Comparison of ENCODE assay signal across 1 cellular context in the genomic region with DNA sequence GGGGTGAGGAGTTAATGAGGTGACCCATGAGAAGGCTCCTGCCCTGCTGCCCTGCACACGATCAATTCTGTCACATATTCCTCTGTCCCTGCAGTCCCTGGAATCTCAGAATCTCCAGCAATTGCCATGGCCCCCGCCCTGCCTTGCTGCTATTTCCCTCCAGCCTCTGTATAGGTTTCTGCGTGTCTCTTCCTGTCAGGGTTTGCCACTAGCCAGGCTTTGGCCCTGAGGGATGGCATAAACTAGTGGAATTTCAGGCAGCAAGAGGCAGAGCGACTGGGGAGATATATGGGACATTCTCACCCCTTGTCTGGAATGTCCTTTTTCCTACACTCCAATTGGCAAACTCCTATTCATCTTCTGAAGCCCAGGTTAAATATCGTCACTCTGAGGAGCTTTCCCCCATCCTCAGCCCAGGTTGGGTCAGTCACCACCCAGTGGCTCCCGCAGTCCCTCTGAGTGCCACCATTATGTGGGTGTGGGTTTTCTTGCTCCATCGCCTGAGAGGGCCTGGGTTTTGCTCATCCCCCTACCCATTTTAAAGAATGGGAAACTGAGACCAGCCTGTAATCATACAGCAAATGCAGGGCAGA.
TF ChIP-seq lines count a peak whose summit lies in the region.

No MANE protein-coding gene starts in this region.

TF ChIP-seq in K562, 482 proteins besides CTCF, POLR2A, EP300 and RAD21:
- TF ChIP-seq, protein P1, sequence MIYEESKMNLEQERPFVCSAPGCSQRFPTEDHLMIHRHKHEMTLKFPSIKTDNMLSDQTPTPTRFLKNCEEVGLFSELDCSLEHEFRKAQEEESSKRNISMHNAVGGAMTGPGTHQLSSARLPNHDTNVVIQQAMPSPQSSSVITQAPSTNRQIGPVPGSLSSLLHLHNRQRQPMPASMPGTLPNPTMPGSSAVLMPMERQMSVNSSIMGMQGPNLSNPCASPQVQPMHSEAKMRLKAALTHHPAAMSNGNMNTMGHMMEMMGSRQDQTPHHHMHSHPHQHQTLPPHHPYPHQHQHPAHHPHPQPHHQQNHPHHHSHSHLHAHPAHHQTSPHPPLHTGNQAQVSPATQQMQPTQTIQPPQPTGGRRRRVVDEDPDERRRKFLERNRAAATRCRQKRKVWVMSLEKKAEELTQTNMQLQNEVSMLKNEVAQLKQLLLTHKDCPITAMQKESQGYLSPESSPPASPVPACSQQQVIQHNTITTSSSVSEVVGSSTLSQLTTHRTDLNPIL (CRISPR knock-in tag; IDR thresholded peaks at IDR 0.05) = no peak
- TF ChIP-seq ZBTB1 (CRISPR knock-in tag; IDR thresholded peaks at IDR 0.05; ENCODE audit: borderline replicate concordance, low read depth) = no peak
- peak; percentile 43; the same call in 1 of the 2 replicates for TF ChIP-seq BCOR (IDR thresholded peaks at IDR 0.05)
- TF ChIP-seq, protein P2, sequence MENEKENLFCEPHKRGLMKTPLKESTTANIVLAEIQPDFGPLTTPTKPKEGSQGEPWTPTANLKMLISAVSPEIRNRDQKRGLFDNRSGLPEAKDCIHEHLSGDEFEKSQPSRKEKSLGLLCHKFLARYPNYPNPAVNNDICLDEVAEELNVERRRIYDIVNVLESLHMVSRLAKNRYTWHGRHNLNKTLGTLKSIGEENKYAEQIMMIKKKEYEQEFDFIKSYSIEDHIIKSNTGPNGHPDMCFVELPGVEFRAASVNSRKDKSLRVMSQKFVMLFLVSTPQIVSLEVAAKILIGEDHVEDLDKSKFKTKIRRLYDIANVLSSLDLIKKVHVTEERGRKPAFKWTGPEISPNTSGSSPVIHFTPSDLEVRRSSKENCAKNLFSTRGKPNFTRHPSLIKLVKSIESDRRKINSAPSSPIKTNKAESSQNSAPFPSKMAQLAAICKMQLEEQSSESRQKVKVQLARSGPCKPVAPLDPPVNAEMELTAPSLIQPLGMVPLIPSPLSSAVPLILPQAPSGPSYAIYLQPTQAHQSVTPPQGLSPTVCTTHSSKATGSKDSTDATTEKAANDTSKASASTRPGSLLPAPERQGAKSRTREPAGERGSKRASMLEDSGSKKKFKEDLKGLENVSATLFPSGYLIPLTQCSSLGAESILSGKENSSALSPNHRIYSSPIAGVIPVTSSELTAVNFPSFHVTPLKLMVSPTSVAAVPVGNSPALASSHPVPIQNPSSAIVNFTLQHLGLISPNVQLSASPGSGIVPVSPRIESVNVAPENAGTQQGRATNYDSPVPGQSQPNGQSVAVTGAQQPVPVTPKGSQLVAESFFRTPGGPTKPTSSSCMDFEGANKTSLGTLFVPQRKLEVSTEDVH (IDR thresholded peaks at IDR 0.05; ENCODE audit: low read depth, partially characterized antibody) = no peak
- no peak for TF ChIP-seq TCFL5 (CRISPR knock-in tag; conservative IDR thresholded peaks at IDR 0.05)
- TF ChIP-seq CEBPG (CRISPR knock-in tag; IDR thresholded peaks at IDR 0.05) = no peak
- TF ChIP-seq CEBPG (tag; conservative IDR thresholded peaks at IDR 0.05 in 1 of 2, IDR thresholded peaks at IDR 0.05 in 1 of 2) = no peak
- TF ChIP-seq POLR2AphosphoS2 (IDR thresholded peaks at IDR 0.05; ENCODE audit: low read length) = no peak
- no peak for TF ChIP-seq PYGO2 (tag; IDR thresholded peaks at IDR 0.05)
- no peak for TF ChIP-seq SPI1 (IDR thresholded peaks at IDR 0.05; ENCODE audit: borderline replicate concordance, low read depth, low read length)
- no peak for TF ChIP-seq TARDBP (IDR thresholded peaks at IDR 0.05)
- no peak for TF ChIP-seq ATF1 (CRISPR knock-in tag; IDR thresholded peaks at IDR 0.05)
- no peak for TF ChIP-seq ATF1 (tag; IDR thresholded peaks at IDR 0.05)
- no peak for TF ChIP-seq HMG20A (CRISPR knock-in tag; conservative IDR thresholded peaks at IDR 0.05)
- peak; percentile 65 for TF ChIP-seq RBM25 (IDR thresholded peaks at IDR 0.05; ENCODE audit: low read depth, low read length, severe bottlenecking)
- TF ChIP-seq ZKSCAN3 (CRISPR knock-in tag; IDR thresholded peaks at IDR 0.05) = no peak
- no peak for TF ChIP-seq PHB (CRISPR knock-in tag; IDR thresholded peaks at IDR 0.05)
- TF ChIP-seq IRF2 (CRISPR knock-in tag; IDR thresholded peaks at IDR 0.05) = no peak
- TF ChIP-seq, protein P3, sequence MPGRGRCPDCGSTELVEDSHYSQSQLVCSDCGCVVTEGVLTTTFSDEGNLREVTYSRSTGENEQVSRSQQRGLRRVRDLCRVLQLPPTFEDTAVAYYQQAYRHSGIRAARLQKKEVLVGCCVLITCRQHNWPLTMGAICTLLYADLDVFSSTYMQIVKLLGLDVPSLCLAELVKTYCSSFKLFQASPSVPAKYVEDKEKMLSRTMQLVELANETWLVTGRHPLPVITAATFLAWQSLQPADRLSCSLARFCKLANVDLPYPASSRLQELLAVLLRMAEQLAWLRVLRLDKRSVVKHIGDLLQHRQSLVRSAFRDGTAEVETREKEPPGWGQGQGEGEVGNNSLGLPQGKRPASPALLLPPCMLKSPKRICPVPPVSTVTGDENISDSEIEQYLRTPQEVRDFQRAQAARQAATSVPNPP (IDR thresholded peaks at IDR 0.05; ENCODE audit: borderline replicate concordance, insufficient read depth, insufficient read length) = no peak
- no peak for TF ChIP-seq HNRNPLL (IDR thresholded peaks at IDR 0.05; ENCODE audit: low read depth, low read length, poor library complexity, severe bottlenecking)
- no peak for TF ChIP-seq ZFP30 (CRISPR knock-in tag; IDR thresholded peaks at IDR 0.05; ENCODE audit: borderline replicate concordance)
- no peak for TF ChIP-seq ETV6 (IDR thresholded peaks at IDR 0.05; ENCODE audit: borderline replicate concordance in 1 of 2, low read depth in 2 of 2, low read length in 1 of 2)
- TF ChIP-seq ETV6 (CRISPR knock-in tag; IDR thresholded peaks at IDR 0.05; ENCODE audit: borderline replicate concordance) = no peak
- TF ChIP-seq ADNP (tag; IDR thresholded peaks at IDR 0.05) = 0 out of 2 replicates have a peak, but pooled peaks have one; percentile 18
- TF ChIP-seq, protein P4, sequence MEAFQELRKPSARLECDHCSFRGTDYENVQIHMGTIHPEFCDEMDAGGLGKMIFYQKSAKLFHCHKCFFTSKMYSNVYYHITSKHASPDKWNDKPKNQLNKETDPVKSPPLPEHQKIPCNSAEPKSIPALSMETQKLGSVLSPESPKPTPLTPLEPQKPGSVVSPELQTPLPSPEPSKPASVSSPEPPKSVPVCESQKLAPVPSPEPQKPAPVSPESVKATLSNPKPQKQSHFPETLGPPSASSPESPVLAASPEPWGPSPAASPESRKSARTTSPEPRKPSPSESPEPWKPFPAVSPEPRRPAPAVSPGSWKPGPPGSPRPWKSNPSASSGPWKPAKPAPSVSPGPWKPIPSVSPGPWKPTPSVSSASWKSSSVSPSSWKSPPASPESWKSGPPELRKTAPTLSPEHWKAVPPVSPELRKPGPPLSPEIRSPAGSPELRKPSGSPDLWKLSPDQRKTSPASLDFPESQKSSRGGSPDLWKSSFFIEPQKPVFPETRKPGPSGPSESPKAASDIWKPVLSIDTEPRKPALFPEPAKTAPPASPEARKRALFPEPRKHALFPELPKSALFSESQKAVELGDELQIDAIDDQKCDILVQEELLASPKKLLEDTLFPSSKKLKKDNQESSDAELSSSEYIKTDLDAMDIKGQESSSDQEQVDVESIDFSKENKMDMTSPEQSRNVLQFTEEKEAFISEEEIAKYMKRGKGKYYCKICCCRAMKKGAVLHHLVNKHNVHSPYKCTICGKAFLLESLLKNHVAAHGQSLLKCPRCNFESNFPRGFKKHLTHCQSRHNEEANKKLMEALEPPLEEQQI (IDR thresholded peaks at IDR 0.05) = no peak
- TF ChIP-seq YBX1 (IDR thresholded peaks at IDR 0.05) = no peak
- no peak for TF ChIP-seq BMI1 (IDR thresholded peaks at IDR 0.05; ENCODE audit: low read length)
- no peak for TF ChIP-seq CTBP1 (IDR thresholded peaks at IDR 0.05; ENCODE audit: borderline replicate concordance)
